In genomic region chr3:194224536-194224935, GRCh38 we compare ENCODE assay signal across 1 cellular context.
TF ChIP-seq lines count a peak whose summit lies in the region.

No MANE protein-coding gene starts in this region.

TF ChIP-seq in H1, 55 proteins besides CTCF, POLR2A, EP300 and RAD21:
- TF ChIP-seq GABPA (IDR thresholded peaks at IDR 0.05; ENCODE audit: borderline replicate concordance, insufficient read depth, low read length) (no peak), SIRT6 (IDR thresholded peaks at IDR 0.05; ENCODE audit: low read length) (no peak), TEAD4 (IDR thresholded peaks at IDR 0.05; ENCODE audit: low read depth, low read length) (no peak), BRCA1 (IDR thresholded peaks at IDR 0.05; ENCODE audit: low read depth, low read length) (no peak), TCF12 (IDR thresholded peaks at IDR 0.05; ENCODE audit: low read depth, low read length) (no peak), EZH2 (IDR thresholded peaks at IDR 0.05; ENCODE audit: low read depth, low read length, severe bottlenecking) (no peak), BACH1 (IDR thresholded peaks at IDR 0.05; ENCODE audit: low read length) (no peak), SAP30 (IDR thresholded peaks at IDR 0.05; ENCODE audit: insufficient read depth, insufficient replicate concordance, low read length) (no peak)
